Comparison of ENCODE assay signal across 25 cellular contexts in the genomic region with DNA sequence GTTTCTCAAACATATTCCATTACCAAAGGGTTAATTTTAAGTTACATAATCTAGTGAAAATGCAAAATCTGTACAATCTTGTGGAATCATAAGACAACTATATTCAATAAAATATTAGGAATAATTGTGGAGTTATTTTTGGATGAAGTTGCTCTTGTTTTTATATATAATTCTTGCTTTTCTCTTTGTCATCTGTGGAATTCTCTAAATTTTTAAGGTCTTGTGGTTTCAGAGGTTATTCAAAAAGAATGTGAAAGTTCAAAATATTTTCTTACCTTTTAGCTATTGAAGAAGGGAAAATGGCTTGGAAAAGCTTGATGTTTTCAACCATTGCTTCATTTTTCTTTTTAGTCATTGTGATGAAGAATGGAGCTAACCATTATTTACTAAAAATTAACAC.
DNase-seq lines count a peak whose midpoint lies in the region; ATAC-seq, FAIRE-seq and TF ChIP-seq lines count a peak whose summit lies in the region.
"Had no signal": no experiment of that assay in that cellular context is flagged by ENCODE, and none has a peak within 500 bp of the region (broad histone marks: within the 10 kb centered on the region; RNA-seq: fewer than 3 reads in every experiment).

No MANE protein-coding gene starts in this region.

- peak; percentile 5 for FAIRE-seq in pancreas (lab: Jason Lieb, UNC)
- FAIRE-seq: A549, GM12892, GM18507, K562 had no signal

- ATAC-seq in pancreas (no peak), GM18867 (IDR thresholded peaks at IDR 0.05; ENCODE audit: unreplicated experiment) (no peak), GM18502 (IDR thresholded peaks at IDR 0.05; ENCODE audit: poor library complexity, unreplicated experiment) (no peak)
- ATAC-seq: A549, K562 had no signal

- intact Hi-C loops in pancreas (cut with DNase I), result no loop called here

- H3K4me3 ChIP-seq in choroid plexus epithelial cell (ENCODE audit: low read depth, low read length) (no peak overlapping the region), pancreas (no peak overlapping the region)
- H3K4me3 ChIP-seq: A549, K562, Peyer's patch, SJCRH30 had no signal

- TF ChIP-seq CTCF in choroid plexus epithelial cell (conservative IDR thresholded peaks at IDR 0.05; ENCODE audit: low read depth, low read length), result no peak
- TF ChIP-seq CTCF in pancreas (IDR thresholded peaks at IDR 0.05), result no peak

- H3K9me3 ChIP-seq in pancreas, result no peaks in the 10 kb centered on the region
- H3K9me3 ChIP-seq: A549, BE2C, Peyer's patch, SJCRH30 had no signal

- no peaks in the 10 kb centered on the region for H3K4me1 ChIP-seq in pancreas
- H3K4me1 ChIP-seq: A549, BE2C, Peyer's patch, SJCRH30 had no signal

- no peaks in the 10 kb centered on the region for H3K36me3 ChIP-seq in pancreas
- H3K36me3 ChIP-seq: BE2C, Peyer's patch, SJCRH30 had no signal

- peak; percentile 10 for DNase-seq in EL
- DNase-seq in LHCN-M2 (ENCODE audit: low read depth), result peak; percentile 34
- peak; percentile 58 for DNase-seq in choroid plexus epithelial cell (ENCODE audit: low read depth)
- no peak for DNase-seq in pancreas
- no peak for DNase-seq in GM19238 (ENCODE audit: insufficient read length, low spot score)
- DNase-seq in iPS-NIHi11 (ENCODE audit: low spot score), result no peak
- DNase-seq: BE2C; CD4-positive, alpha-beta T cell; COR-L47; DMS79; H7; NCI-H1092; NCI-H1436; NCI-H1930; NCI-H226; NCI-H510A treated with DMSO at 0.1 percent for 48 hours; NCI-H82; Peyer's patch; SJCRH30 had no signal

- no peak overlapping the region for H3K27ac ChIP-seq in pancreas
- H3K27ac ChIP-seq: A549, Peyer's patch, SJCRH30 had no signal

- H3K27me3 ChIP-seq in pancreas, result peaks cover 0 to 12% (median 7%) of the 10 kb centered on the region in 4 donors
- H3K27me3 ChIP-seq: BE2C, Peyer's patch, SJCRH30 had no signal

Comparison
In these comparisons a context has a peak if more than half of its experiments do, and no peak if none do; other contexts are left out.
1. DNase-seq: peak in EL (single experiment), LHCN-M2 (single experiment) and choroid plexus epithelial cell (single experiment); none in pancreas (0 of 6), GM19238 (single experiment) and iPS-NIHi11 (single experiment).